Comparison of ENCODE assay signal across 9 cellular contexts in the genomic region with DNA sequence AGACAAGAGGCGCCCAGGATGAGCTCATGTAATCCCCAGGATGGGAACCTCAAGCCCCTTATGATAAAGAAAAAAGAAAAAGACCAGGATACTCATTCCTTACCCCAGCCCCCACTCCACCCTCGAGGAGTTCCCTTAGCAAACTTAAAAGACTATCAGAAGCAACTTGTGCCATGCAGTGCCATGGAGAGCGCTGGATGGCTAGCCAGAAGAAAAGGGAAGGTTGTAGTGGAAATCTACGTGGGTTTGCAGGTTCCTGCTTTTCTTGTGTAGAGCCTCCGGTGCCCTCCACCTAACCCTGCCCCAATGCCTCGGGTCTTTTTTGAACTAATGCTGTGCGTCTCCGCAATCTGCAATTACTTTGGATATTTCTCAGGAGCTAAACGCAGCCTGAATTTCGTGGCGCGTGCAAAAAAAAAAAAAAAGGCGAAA. TPM values are rescaled to one million over a fixed set of nuclear protein-coding genes. Genes with fewer than 3 reads are reported as not detected.
DNase-seq lines count a peak whose midpoint lies in the region; ATAC-seq and TF ChIP-seq lines count a peak whose summit lies in the region.
"Had no signal": no experiment of that assay in that cellular context is flagged by ENCODE, and none has a peak within 500 bp of the region (broad histone marks: within the 10 kb centered on the region; RNA-seq: fewer than 3 reads in every experiment).

No MANE protein-coding gene starts in this region.

- in situ Hi-C loops in astrocyte of the cerebellum (cut with HindIII; ENCODE audit: low sequenced_read_pairs) (no loop called here), GM13977 (cut with MboI; ENCODE audit: low pct_unique_long_range_greater_than_20kb, low sequenced_read_pairs, unreplicated experiment) (loop anchor here (25.0 kb wide), 2 partner anchors 1282 to 1532 kb away; no protein-coding TSS in a partner anchor)

- no peak overlapping the region for H3K27ac ChIP-seq in A673 (ENCODE audit: low read depth, low read length, poor library complexity, severe bottlenecking)

- BruUV-seq in A673 (replicated peaks; lab: Mats Ljungman, UMichigan), result no TSS peak

- DNase-seq in A673 (ENCODE audit: low spot score) (peak; percentile 26), GM12865 (ENCODE audit: low read depth) (no peak), astrocyte of the cerebellum (ENCODE audit: low read depth) (no peak), left kidney (ENCODE audit: low read depth, low spot score) (peak; percentile 35), GM13977 (ENCODE audit: low spot score) (no peak), HuH-7.5 (ENCODE audit: low spot score) (no peak), HuH-7 (ENCODE audit: low spot score) (no peak)
- DNase-seq: activated CD4-positive, alpha-beta T cell treated with anti-CD3 and anti-CD28 coated beads, Interleukin-2, amount 50 U/mL, for 4 hours had no signal

- no peak for ATAC-seq in GM18517 (IDR thresholded peaks at IDR 0.05; ENCODE audit: unreplicated experiment)

- peak overlapping the region; percentile 26 for H3K4me3 ChIP-seq in A673 (ENCODE audit: low read depth, low read length, poor library complexity, severe bottlenecking)
- peak overlapping the region; percentile 12; the same call in 1 of the 2 replicates for H3K4me3 ChIP-seq in GM12865 (ENCODE audit: low read depth, low read length)
- peak overlapping the region; percentile 41 for H3K4me3 ChIP-seq in astrocyte of the cerebellum (ENCODE audit: low read depth, low read length)

- CTCF ChIA-PET in A673 (lab: Charles Lee), result interaction anchor here (0.7 to 0.8 kb wide), 2 partner anchors 23 to 1589 kb away, joined by 4 to 9 read pairs; no protein-coding TSS in a partner anchor

- POLR2A ChIA-PET in A673 (lab: Charles Lee; ENCODE audit: low non-redundant PET), result interaction anchor here (0.7 kb wide), 1 partner anchor 67 kb away, joined by 5 read pairs; no protein-coding TSS in a partner anchor

- intact Hi-C loops in A673 (cut with micrococcal nuclease; ENCODE audit: unreplicated experiment), result no loop called here

- H3K36me3 ChIP-seq in A673 (ENCODE audit: insufficient read depth, low read length, poor library complexity, severe bottlenecking), result no peaks in the 10 kb centered on the region

- H3K4me1 ChIP-seq in A673 (ENCODE audit: insufficient read depth, low read length, poor library complexity, severe bottlenecking), result no peaks in the 10 kb centered on the region

- no peaks in the 10 kb centered on the region for H3K9me3 ChIP-seq in A673 (ENCODE audit: low read depth, low read length, poor library complexity, severe bottlenecking)

- TF ChIP-seq CTCF in A673 (conservative IDR thresholded peaks at IDR 0.05; ENCODE audit: low read depth, low read length), result no peak
- no peak for TF ChIP-seq CTCF in GM12865 (IDR thresholded peaks at IDR 0.05; ENCODE audit: insufficient read depth, low read depth, low read length, missing control alignments)
- no peak for TF ChIP-seq CTCF in astrocyte of the cerebellum (IDR thresholded peaks at IDR 0.05; ENCODE audit: low read depth, low read length, missing control alignments)
- no peak for TF ChIP-seq CTCF in GM13977 (IDR thresholded peaks at IDR 0.05; ENCODE audit: extremely low read depth, insufficient read depth, missing control alignments)

- H3K27me3 ChIP-seq in A673 (replicated peaks; ENCODE audit: insufficient read depth, low read depth, low read length, poor library complexity), result peaks cover 94% of the 10 kb centered on the region

RNA-seq across cellular contexts. Expression of gene BCL11A, which starts 16.2 kb away (rescaled TPM):
- total RNA-seq in A673 (2021), result 1.3 and 2.8 TPM in 2 replicates

Comparison
In these comparisons a context has a peak if more than half of its experiments do, and no peak if none do; other contexts are left out.
1. DNase-seq: peak in A673 (single experiment) and left kidney (single experiment); none in GM12865 (single experiment), astrocyte of the cerebellum (single experiment), GM13977 (single experiment), HuH-7.5 (single experiment) and HuH-7 (single experiment).
2. Peak in every context shown above with its lines, with median percentiles within 50 percentile points of each other: H3K4me3 ChIP-seq.